In genomic region chr18:2515908-2516625, GRCh38 we compare ENCODE assay signal across 8 cellular contexts. TPM values are rescaled to one million over a fixed set of nuclear protein-coding genes. Genes with fewer than 3 reads are reported as not detected.
DNase-seq lines count a peak whose midpoint lies in the region; ATAC-seq and TF ChIP-seq lines count a peak whose summit lies in the region.

No MANE protein-coding gene starts in this region.

- no peaks in the 10 kb centered on the region for H3K9me3 ChIP-seq in prostate gland

- H3K4me1 ChIP-seq in prostate gland (replicated peaks): no peaks in the 10 kb centered on the region

- H3K27ac ChIP-seq in RWPE1 (peak overlapping the region; percentile 85), prostate gland (no peak overlapping the region)

- H3K4me3 ChIP-seq in prostate gland: no peak overlapping the region

- ATAC-seq in GM21825 (IDR thresholded peaks at IDR 0.05; ENCODE audit: unreplicated experiment): peak; percentile 69
- ATAC-seq in HG03039 (IDR thresholded peaks at IDR 0.05; ENCODE audit: unreplicated experiment): no peak
- ATAC-seq in GM19397 (IDR thresholded peaks at IDR 0.05; ENCODE audit: unreplicated experiment): no peak

- DNase-seq in AG20443 (ENCODE audit: low spot score): peak; percentile 68
- DNase-seq in RWPE1 (ENCODE audit: low spot score): peak; percentile 76
- DNase-seq in glomerular endothelial cell (ENCODE audit: extremely low read depth, low read depth, low spot score): peak; percentile 100
- DNase-seq in posterior vena cava (ENCODE audit: low spot score): no peak
- no peak for DNase-seq in prostate gland (ENCODE audit: low spot score)

- intact Hi-C loops in posterior vena cava (cut with DNase I) (no loop called here), prostate gland (cut with DNase I) (no loop called here)

- no peaks in the 10 kb centered on the region for H3K36me3 ChIP-seq in prostate gland

- no peaks in the 10 kb centered on the region for H3K27me3 ChIP-seq in prostate gland (replicated peaks; ENCODE audit: insufficient read depth)

- TF ChIP-seq CTCF in RWPE1 (conservative IDR thresholded peaks at IDR 0.05; ENCODE audit: low read depth) (no peak), prostate gland (IDR thresholded peaks at IDR 0.05) (no peak)

- 82% methylated on average over 5 of the region's 5 CpGs for WGBS in prostate gland

- no peak for TF ChIP-seq POLR2A in prostate gland (IDR thresholded peaks at IDR 0.05)

- CTCF ChIA-PET in RWPE1 (lab: Yijun Ruan, JAX): interaction anchor here (0.6 kb wide), 2 partner anchors 56 to 1684 kb away, joined by 3 read pairs; no protein-coding TSS in a partner anchor

- POLR2A ChIA-PET in RWPE1 (lab: Yijun Ruan, JAX; ENCODE audit: low non-redundant PET): no interaction called here

RNA-seq across cellular contexts. Expression of gene METTL4, which starts 55.2 kb away (rescaled TPM):
- total RNA-seq in glomerular endothelial cell: 2.9 and 8.5 TPM in 2 replicates
- 1 to 10 TPM; 7.4 to 8.6 TPM for total RNA-seq in posterior vena cava
- total RNA-seq in prostate gland: 1 to 10 TPM; 5.2 to 8.3 TPM

RNA-seq across cellular contexts. Expression of gene NDC80, which starts 55.3 kb away (rescaled TPM):
- total RNA-seq in glomerular endothelial cell (6.4 and 9.0 TPM in 2 replicates), posterior vena cava (1 to 10 TPM in 1 of 2 donors, under 1 TPM in 1; 0.48 to 1.4 TPM), prostate gland (1 to 10 TPM in 1 of 2 donors, under 1 TPM in 1; 0.77 to 2.7 TPM)

Comparison
In these comparisons a context has a peak if more than half of its experiments do, and no peak if none do; other contexts are left out.
1. DNase-seq: peak in AG20443 (single experiment), RWPE1 (single experiment) and glomerular endothelial cell (single experiment); none in posterior vena cava (single experiment) and prostate gland (single experiment).